22 cellular contexts compared by ENCODE assay signal in genomic region chr4:2273657-2274319, GRCh38.
"Had no signal": no experiment of that assay in that cellular context is flagged by ENCODE, and none has a peak within 500 bp of the region (broad histone marks: within the 10 kb centered on the region; RNA-seq: fewer than 3 reads in every experiment).

No MANE protein-coding gene starts in this region.

- H3K9me3 Mint-ChIP-seq: activated CD4-positive, alpha-beta T cell treated with anti-CD3 and anti-CD28 coated beads, Interleukin-2, amount 10 ng/mL, durations not matched to agents 24 days and 14 days; activated CD8-positive, alpha-beta T cell treated with anti-CD3 and anti-CD28 coated beads for 36 hours; activated naive CD8-positive, alpha-beta T cell treated with anti-CD3 and anti-CD28 coated beads, Interleukin-2, amount 50 U/mL, for 24 hours; activated T-helper 1 cell treated with anti-CD3 and anti-CD28 coated beads, Interleukin-12 subunit alpha, Interleukin-12 subunit beta, Interleukin-2, Interleukin-4 antibody, amounts not matched to agents 30 ng/mL and 10 ng/mL and 1 ng/mL, durations not matched to agents 14 hours and 24 hours and 36 hours; neural crest cell had no signal

- H3K4me3 Mint-ChIP-seq: activated CD4-positive, alpha-beta T cell treated with anti-CD3 and anti-CD28 coated beads, Interleukin-2, amount 10 ng/mL, durations not matched to agents 24 days and 14 days; activated CD8-positive, alpha-beta memory T cell treated with anti-CD3 and anti-CD28 coated beads, Interleukin-2, amount 10 ng/mL, durations not matched to agents 7 days and 5 days; activated CD8-positive, alpha-beta T cell treated with anti-CD3 and anti-CD28 coated beads for 36 hours; activated naive CD8-positive, alpha-beta T cell treated with anti-CD3 and anti-CD28 coated beads, Interleukin-2, amount 50 U/mL, for 24 hours; activated T-helper 1 cell treated with anti-CD3 and anti-CD28 coated beads, Interleukin-12 subunit alpha, Interleukin-12 subunit beta, Interleukin-2, Interleukin-4 antibody, amounts not matched to agents 30 ng/mL and 10 ng/mL and 1 ng/mL, durations not matched to agents 14 hours and 24 hours and 36 hours; neural crest cell; T-helper 17 cell had no signal

- DNase-seq: activated CD4-positive, alpha-beta T cell treated with anti-CD3 and anti-CD28 coated beads, Interleukin-2, amount 10 ng/mL, durations not matched to agents 24 days and 14 days; activated CD8-positive, alpha-beta memory T cell treated with anti-CD3 and anti-CD28 coated beads, Interleukin-2, amount 10 ng/mL, durations not matched to agents 7 days and 5 days; activated CD8-positive, alpha-beta T cell treated with anti-CD3 and anti-CD28 coated beads for 36 hours; activated gamma-delta T cell; activated naive CD4-positive, alpha-beta T cell treated with anti-CD3 and anti-CD28 coated beads, Interleukin-2, amount 50 U/mL, for 16 hours; activated naive CD8-positive, alpha-beta T cell treated with anti-CD3 and anti-CD28 coated beads, Interleukin-2, amount 50 U/mL, for 24 hours; activated T-cell treated with anti-CD3 and anti-CD28 coated beads for 4 hours; effector memory CD4-positive, alpha-beta T cell; foreskin melanocyte; hypothalamus; mesendoderm; stimulated activated CD4-positive, alpha-beta T cell treated with anti-CD3 and anti-CD28 coated beads, Interleukin-4, amount 100 ng/mL, for 24 hours; stimulated activated naive CD8-positive, alpha-beta T cell treated with anti-CD3 and anti-CD28 coated beads, Interleukin-15, Interleukin-2, amounts not matched to agents 100 U/mL and 50 U/mL, for 24 hours; SW 1271; T-helper 17 cell; upper lobe of right lung had no signal

- H3K27ac ChIP-seq: lower lobe of right lung, upper lobe of right lung had no signal

- ATAC-seq: activated CD4-positive, CD25-positive, alpha-beta regulatory T cell treated with anti-CD3 and anti-CD28 coated beads, Interleukin-2, amount 50 U/mL, for 24 hours; activated CD8-positive, alpha-beta memory T cell treated with anti-CD3 and anti-CD28 coated beads, Interleukin-2, amount 10 ng/mL, durations not matched to agents 7 days and 5 days; activated CD8-positive, alpha-beta T cell treated with anti-CD3 and anti-CD28 coated beads for 36 hours; activated naive CD8-positive, alpha-beta T cell treated with anti-CD3 and anti-CD28 coated beads, Interleukin-2, amount 50 U/mL, for 24 hours; esophagus mucosa; lower lobe of right lung; mucosa of descending colon; stimulated activated naive CD8-positive, alpha-beta T cell treated with anti-CD3 and anti-CD28 coated beads, Interleukin-15, Interleukin-2, amounts not matched to agents 100 U/mL and 50 U/mL, for 24 hours; T-helper 17 cell; upper lobe of right lung had no signal

- H3K4me1 Mint-ChIP-seq: activated CD4-positive, alpha-beta T cell treated with anti-CD3 and anti-CD28 coated beads, Interleukin-2, amount 10 ng/mL, durations not matched to agents 24 days and 14 days; activated CD8-positive, alpha-beta memory T cell treated with anti-CD3 and anti-CD28 coated beads, Interleukin-2, amount 10 ng/mL, durations not matched to agents 7 days and 5 days; activated naive CD8-positive, alpha-beta T cell treated with anti-CD3 and anti-CD28 coated beads, Interleukin-2, amount 50 U/mL, for 24 hours; neural crest cell had no signal

- H3K27me3 Mint-ChIP-seq: activated CD4-positive, alpha-beta T cell treated with anti-CD3 and anti-CD28 coated beads, Interleukin-2, amount 10 ng/mL, durations not matched to agents 24 days and 14 days; activated CD8-positive, alpha-beta memory T cell treated with anti-CD3 and anti-CD28 coated beads, Interleukin-2, amount 10 ng/mL, durations not matched to agents 7 days and 5 days; activated CD8-positive, alpha-beta T cell treated with anti-CD3 and anti-CD28 coated beads for 36 hours; activated naive CD8-positive, alpha-beta T cell treated with anti-CD3 and anti-CD28 coated beads, Interleukin-2, amount 50 U/mL, for 24 hours; T-helper 17 cell had no signal

- H3K36me3 ChIP-seq: lower lobe of right lung, upper lobe of right lung had no signal

- H3K36me3 Mint-ChIP-seq: activated CD8-positive, alpha-beta memory T cell treated with anti-CD3 and anti-CD28 coated beads, Interleukin-2, amount 10 ng/mL, durations not matched to agents 7 days and 5 days had no signal

- H3K4me1 ChIP-seq: lower lobe of right lung, upper lobe of right lung had no signal

- H3K4me3 ChIP-seq: lower lobe of right lung, mucosa of descending colon, upper lobe of right lung had no signal

- H3K9me3 ChIP-seq: lower lobe of right lung, mucosa of descending colon, upper lobe of right lung had no signal

- H3K27ac Mint-ChIP-seq: activated CD4-positive, alpha-beta T cell treated with anti-CD3 and anti-CD28 coated beads, Interleukin-2, amount 10 ng/mL, durations not matched to agents 24 days and 14 days; activated CD8-positive, alpha-beta memory T cell treated with anti-CD3 and anti-CD28 coated beads, Interleukin-2, amount 10 ng/mL, durations not matched to agents 7 days and 5 days; activated CD8-positive, alpha-beta T cell treated with anti-CD3 and anti-CD28 coated beads for 36 hours; activated naive CD8-positive, alpha-beta T cell treated with anti-CD3 and anti-CD28 coated beads, Interleukin-2, amount 50 U/mL, for 24 hours; activated T-helper 1 cell treated with anti-CD3 and anti-CD28 coated beads, Interleukin-12 subunit alpha, Interleukin-12 subunit beta, Interleukin-2, Interleukin-4 antibody, amounts not matched to agents 30 ng/mL and 10 ng/mL and 1 ng/mL, durations not matched to agents 14 hours and 24 hours and 36 hours had no signal

- H3K27me3 ChIP-seq: upper lobe of right lung had no signal
